Comparison of ENCODE assay signal across 22 cellular contexts in the genomic region with DNA sequence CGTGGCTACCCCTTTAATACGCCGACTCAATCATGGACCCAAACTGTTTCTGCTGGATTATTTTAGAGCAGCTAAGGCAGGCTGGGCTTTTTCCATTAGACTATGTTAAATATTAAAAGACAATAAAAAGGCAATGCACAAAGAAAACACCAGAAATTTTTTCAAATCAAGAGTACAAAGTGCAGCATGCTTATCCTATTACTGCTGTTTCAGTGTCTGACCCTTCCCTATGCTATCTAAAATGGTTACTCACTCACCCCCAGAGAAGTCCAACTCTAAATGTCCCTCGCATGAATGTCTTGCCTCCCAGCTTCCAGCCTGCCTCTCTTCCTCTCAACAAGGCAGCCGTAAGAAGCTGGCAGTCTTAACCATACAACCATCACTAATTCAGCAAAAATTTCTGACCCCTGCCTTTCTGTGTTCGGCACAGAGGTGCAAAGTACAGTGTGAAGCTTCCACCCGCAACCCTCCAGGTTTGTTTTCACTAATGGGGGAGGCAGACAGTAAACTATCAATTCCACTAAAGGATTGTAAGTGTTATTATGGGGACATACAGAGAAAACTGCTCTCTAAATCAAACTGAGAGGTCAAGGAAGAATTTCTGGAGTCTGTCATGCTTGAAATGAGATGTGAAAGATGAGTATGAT.
"Had no signal": no experiment of that assay in that cellular context is flagged by ENCODE, and none has a peak within 500 bp of the region (broad histone marks: within the 10 kb centered on the region; RNA-seq: fewer than 3 reads in every experiment).

No MANE protein-coding gene starts in this region.

- H3K36me3 ChIP-seq: brain microvascular endothelial cell, cardiac muscle cell had no signal

- H3K27me3 ChIP-seq: cardiac muscle cell had no signal

- ATAC-seq: T-helper 17 cell had no signal

- H3K4me3 ChIP-seq: cardiac muscle cell had no signal

- H3K27ac ChIP-seq: brain microvascular endothelial cell, cardiac muscle cell, VCaP had no signal

- DNase-seq: activated CD4-positive, alpha-beta memory T cell treated with anti-CD3 and anti-CD28 coated beads for 36 hours; activated CD4-positive, alpha-beta T cell treated with anti-CD3 and anti-CD28 coated beads, Interleukin-2, amount 10 ng/mL, durations not matched to agents 7 days and 5 days; activated CD4-positive, CD25-positive, alpha-beta regulatory T cell; activated CD8-positive, alpha-beta memory T cell treated with anti-CD3 and anti-CD28 coated beads for 24 hours; activated gamma-delta T cell treated with Interleukin-2 at 50 U/mL for 16 hours; activated naive CD4-positive, alpha-beta T cell treated with anti-CD3 and anti-CD28 coated beads, Interleukin-2, amount 10 ng/mL, durations not matched to agents 7 days and 5 days; activated naive CD8-positive, alpha-beta T cell treated with anti-CD3 and anti-CD28 coated beads for 36 hours; activated T-cell treated with anti-CD3 and anti-CD28 coated beads, Interleukin-2, amount 50 U/mL, for 4 hours; brain microvascular endothelial cell; KG1; NCI-H1092; NCI-H1417; NCI-H1930; NCI-H2171; NCI-H2227 treated with DMSO at 0.1 percent for 48 hours; NCI-H446 treated with DMSO at 0.1 percent for 48 hours; NCI-H524 treated with DMSO at 0.1 percent for 48 hours; NCI-H774; SIG-M5; T-helper 17 cell had no signal
